ENCODE assay signal across 22 cellular contexts in genomic region chr10:28640551-28640950, GRCh38. TPM values are rescaled to one million over a fixed set of nuclear protein-coding genes. Genes with fewer than 3 reads are reported as not detected.
DNase-seq lines count a peak whose midpoint lies in the region; TF ChIP-seq lines count a peak whose summit lies in the region.
"Had no signal": no experiment of that assay in that cellular context is flagged by ENCODE, and none has a peak within 500 bp of the region (broad histone marks: within the 10 kb centered on the region; RNA-seq: fewer than 3 reads in every experiment).

No MANE protein-coding gene starts in this region.

- no CpG with 5 or more reads among the region's 2 CpGs for WGBS in neuronal stem cell (ENCODE audit: extremely low coverage in 2 of 2, insufficient read length in 2 of 2, insufficient replicate concordance in 1 of 2), 2 donors
- 19 to 68% methylated on average over 2 of the region's 2 CpGs for WGBS in sigmoid colon, 2 donors

- no peak overlapping the region for H3K14ac ChIP-seq in neuronal stem cell (ENCODE audit: low read length)

- DNase-seq in mesenteric fat pad (ENCODE audit: low spot score) (peak; percentile 60), neuronal stem cell (ENCODE audit: low spot score) (no peak), sigmoid colon (peak; percentile 29), foreskin fibroblast (no peak), SHP77 treated with DMSO at 0.1 percent for 48 hours (lab: John Stamatoyannopoulos, UW) (no peak)
- DNase-seq: 8988T; ACHN; BE2C; C1 segment of cervical spinal cord; CD4-positive, alpha-beta memory T cell; CD4-positive, CD25-positive, alpha-beta regulatory T cell; CD8-positive, alpha-beta memory T cell; COR-L47; DMS 273 treated with DMSO at 0.1 percent for 48 hours; DMS153; DMS53; DMS79; DND-41; EL; GDM1 had no signal

- H3K23ac ChIP-seq in neuronal stem cell (ENCODE audit: low read depth, low read length, poor library complexity): no peak overlapping the region

- H3K4me3 ChIP-seq in neuronal stem cell (ENCODE audit: low read length in 2 of 2) (no peak overlapping the region), sigmoid colon (no peak overlapping the region), foreskin fibroblast (ENCODE audit: low read depth in 1 of 2, low read length in 2 of 2) (no peak overlapping the region)
- H3K4me3 ChIP-seq: BLaER1, GM12878 had no signal

- no peak for TF ChIP-seq EP300 in sigmoid colon (IDR thresholded peaks at IDR 0.05)

- H3K4me1 ChIP-seq in neuronal stem cell (ENCODE audit: control insufficient read depth in 2 of 2, insufficient read depth in 1 of 2, low read depth in 1 of 2, low read length in 2 of 2) (no peaks in the 10 kb centered on the region), sigmoid colon (no peaks in the 10 kb centered on the region)
- H3K4me1 ChIP-seq: BE2C, BLaER1 had no signal

- H3K27me3 ChIP-seq in neuronal stem cell (ENCODE audit: control insufficient read depth in 3 of 3, insufficient read depth in 3 of 3, low read depth in 1 of 3, low read length in 3 of 3): no peaks in the 10 kb centered on the region
- H3K27me3 ChIP-seq in sigmoid colon: no peaks in the 10 kb centered on the region
- H3K27me3 ChIP-seq: BE2C, BLaER1 had no signal

- H3K36me3 ChIP-seq in neuronal stem cell (replicated peaks in 1 of 2; ENCODE audit: control insufficient read depth in 2 of 2, insufficient read depth in 2 of 2, low read length in 2 of 2): no peaks in the 10 kb centered on the region
- H3K36me3 ChIP-seq in sigmoid colon: no peaks in the 10 kb centered on the region
- H3K36me3 ChIP-seq: BE2C, BLaER1 had no signal

- H2BK5ac ChIP-seq in neuronal stem cell (ENCODE audit: low read length): no peak overlapping the region

- H3K27ac ChIP-seq in neuronal stem cell (replicated peaks; ENCODE audit: low read length) (no peak overlapping the region), sigmoid colon (no peak overlapping the region)
- H3K27ac ChIP-seq: BLaER1 had no signal

- H3K18ac ChIP-seq in neuronal stem cell (ENCODE audit: low read length): peak overlapping the region; percentile 29

- H3K4ac ChIP-seq in neuronal stem cell (ENCODE audit: low read length): no peak overlapping the region

- no peaks in the 10 kb centered on the region for H3K9me3 ChIP-seq in neuronal stem cell (replicated peaks in 1 of 2; ENCODE audit: control insufficient read depth in 2 of 2, insufficient read depth in 1 of 2, low read depth in 1 of 2, low read length in 2 of 2)
- H3K9me3 ChIP-seq in sigmoid colon: no peaks in the 10 kb centered on the region
- H3K9me3 ChIP-seq: BE2C, BLaER1 had no signal

- no peak overlapping the region for H2BK120ac ChIP-seq in neuronal stem cell (ENCODE audit: low read depth, low read length)

- H2AK5ac ChIP-seq in neuronal stem cell (ENCODE audit: low read depth, low read length): no peak overlapping the region

- no peak overlapping the region for H2BK15ac ChIP-seq in neuronal stem cell (ENCODE audit: low read length)

- no peaks in the 10 kb centered on the region for H3K79me1 ChIP-seq in neuronal stem cell (ENCODE audit: low read depth, low read length)

- H3K4me2 ChIP-seq in neuronal stem cell (ENCODE audit: insufficient read depth, low read length, poor library complexity, severe bottlenecking): no peak overlapping the region
- H3K4me2 ChIP-seq: BLaER1 had no signal

- H4K8ac ChIP-seq in neuronal stem cell (ENCODE audit: low read depth, low read length): no peak overlapping the region

- TF ChIP-seq CTCF in sigmoid colon (IDR thresholded peaks at IDR 0.05) (no peak), foreskin fibroblast (IDR thresholded peaks at IDR 0.05; ENCODE audit: low read depth, low read length) (no peak)

- no peak for TF ChIP-seq POLR2A in sigmoid colon (IDR thresholded peaks at IDR 0.05)

- no peak overlapping the region for H2AFZ ChIP-seq in neuronal stem cell (ENCODE audit: low read length)

- intact Hi-C loops in sigmoid colon (cut with DNase I): no loop called here

- no peak overlapping the region for H4K91ac ChIP-seq in neuronal stem cell (ENCODE audit: low read depth, low read length, poor library complexity)

- no peak overlapping the region for H3K9ac ChIP-seq in neuronal stem cell (ENCODE audit: low read depth, low read length, poor library complexity)
- H3K9ac ChIP-seq: BLaER1 had no signal

- no peak overlapping the region for H2BK12ac ChIP-seq in neuronal stem cell (ENCODE audit: low read length)

RNA-seq across cellular contexts. Expression of gene BAMBI, which starts 36.8 kb away (rescaled TPM):
- total RNA-seq in mesenteric fat pad (14.3 TPM), sigmoid colon (1 to 10 TPM; 3.6 to 5.3 (median 5.0) TPM)
- polyA plus RNA-seq in neuronal stem cell (2013, experiment 1 of 2): 0.82 TPM
- 0.71 TPM for polyA plus RNA-seq in neuronal stem cell (2013, experiment 2 of 2)
- 1 to 10 TPM in 2 of 3 donors, under 1 TPM in 1; 0.87 to 2.4 (median 1.2) TPM for polyA plus RNA-seq in sigmoid colon

Comparison
In these comparisons a context has a peak if more than half of its experiments do, and no peak if none do; other contexts are left out.
1. DNase-seq: peak in mesenteric fat pad (single experiment) and sigmoid colon (single experiment); none in neuronal stem cell (single experiment), foreskin fibroblast (0 of 2) and SHP77 treated with DMSO at 0.1 percent for 48 hours (single experiment).